Comparison of ENCODE assay signal across 20 cellular contexts in genomic region chr3:25493786-25494185, GRCh38.
A peak's percentile ranks its signal among the peaks of the same experiment; 100 is the strongest.
DNase-seq lines count a peak whose midpoint lies in the region; ATAC-seq, FAIRE-seq and TF ChIP-seq lines count a peak whose summit lies in the region.
"Had no signal": no experiment of that assay in that cellular context is flagged by ENCODE, and none has a peak within 500 bp of the region (broad histone marks: within the 10 kb centered on the region; RNA-seq: fewer than 3 reads in every experiment).

No MANE protein-coding gene starts in this region.

- FAIRE-seq in RCC 7860 (lab: Jason Lieb, UNC), result peak; percentile 11
- FAIRE-seq: keratinocyte, urothelium cell line had no signal

- H3K36me3 Mint-ChIP-seq in activated naive CD4-positive, alpha-beta T cell treated with anti-CD3 and anti-CD28 coated beads for 36 hours (ENCODE audit: low read depth), result peaks cover 2% of the 10 kb centered on the region

- H3K27me3 Mint-ChIP-seq in activated naive CD4-positive, alpha-beta T cell treated with anti-CD3 and anti-CD28 coated beads for 36 hours (ENCODE audit: low read depth), result no peaks in the 10 kb centered on the region

- H3K27ac ChIP-seq in osteoblast (ENCODE audit: low read depth, low read length), result peak overlapping the region; percentile 94
- H3K27ac ChIP-seq: BLaER1 treated with 17β-estradiol and CSF1 and Interleukin-3, amounts not matched to agents 10 nM and 100 nM; spleen had no signal

- peak overlapping the region; percentile 35 for H3K4me2 ChIP-seq in osteoblast (ENCODE audit: insufficient read depth, low read length)
- H3K4me2 ChIP-seq: BLaER1 treated with 17β-estradiol and CSF1 and Interleukin-3, amounts not matched to agents 10 nM and 100 nM had no signal

- TF ChIP-seq CTCF in choroid plexus epithelial cell (conservative IDR thresholded peaks at IDR 0.05; ENCODE audit: low read depth, low read length), result no peak
- peak; percentile 12 for TF ChIP-seq CTCF in osteoblast (IDR thresholded peaks at IDR 0.05; ENCODE audit: extremely low read depth, low read depth, low read length)

- intact Hi-C loops in activated naive CD4-positive, alpha-beta T cell treated with anti-CD3 and anti-CD28 coated beads for 36 hours (cut with micrococcal nuclease), result no loop called here

- H4K20me1 ChIP-seq in osteoblast (ENCODE audit: insufficient read depth, low read length), result no peaks in the 10 kb centered on the region
- H4K20me1 ChIP-seq: BLaER1 treated with 17β-estradiol and CSF1 and Interleukin-3, amounts not matched to agents 10 nM and 100 nM had no signal

- H3K27me3 ChIP-seq in osteoblast (ENCODE audit: insufficient read depth, low read length), result no peaks in the 10 kb centered on the region
- H3K27me3 ChIP-seq: BLaER1 treated with 17β-estradiol and CSF1 and Interleukin-3, amounts not matched to agents 10 nM and 100 nM; spleen had no signal

- H3K9me3 Mint-ChIP-seq in activated naive CD4-positive, alpha-beta T cell treated with anti-CD3 and anti-CD28 coated beads for 36 hours, result peaks cover 30% of the 10 kb centered on the region

- peaks cover 48% of the 10 kb centered on the region for H3K4me1 ChIP-seq in osteoblast (ENCODE audit: insufficient read depth, low read length)
- H3K4me1 ChIP-seq: BLaER1 treated with 17β-estradiol and CSF1 and Interleukin-3, amounts not matched to agents 10 nM and 100 nM; spleen had no signal

- H3K36me3 ChIP-seq in osteoblast (ENCODE audit: insufficient read depth, low read length), result no peaks in the 10 kb centered on the region
- H3K36me3 ChIP-seq: spleen had no signal

- no peaks in the 10 kb centered on the region for H3K79me2 ChIP-seq in osteoblast (ENCODE audit: insufficient read depth, low read length)

- H3K4me3 ChIP-seq in choroid plexus epithelial cell (ENCODE audit: low read depth, low read length), result no peak overlapping the region
- no peak overlapping the region for H3K4me3 ChIP-seq in osteoblast (ENCODE audit: insufficient read depth, low read length)
- H3K4me3 ChIP-seq: BLaER1 treated with 17β-estradiol and CSF1 and Interleukin-3, amounts not matched to agents 10 nM and 100 nM; spleen had no signal

- H3K4me1 Mint-ChIP-seq in activated naive CD4-positive, alpha-beta T cell treated with anti-CD3 and anti-CD28 coated beads for 36 hours (ENCODE audit: low read depth), result no peaks in the 10 kb centered on the region

- no peak overlapping the region for H2AFZ ChIP-seq in osteoblast (ENCODE audit: low read length)

- CTCF ChIA-PET in activated naive CD4-positive, alpha-beta T cell treated with anti-CD3 and anti-CD28 coated beads for 36 hours (lab: Charles Lee), result no interaction called here

- H3K27ac Mint-ChIP-seq in activated naive CD4-positive, alpha-beta T cell treated with anti-CD3 and anti-CD28 coated beads for 36 hours, result no peak overlapping the region

- ATAC-seq in HG03442 (IDR thresholded peaks at IDR 0.05; ENCODE audit: unreplicated experiment) (no peak), GM19467 (IDR thresholded peaks at IDR 0.05; ENCODE audit: unreplicated experiment) (no peak)
- ATAC-seq: Panc1; stimulated activated naive CD8-positive, alpha-beta T cell treated with anti-CD3 and anti-CD28 coated beads, Interleukin-15, Interleukin-2, amounts not matched to agents 100 U/mL and 50 U/mL, for 24 hours had no signal

- H3K4me3 Mint-ChIP-seq in activated naive CD4-positive, alpha-beta T cell treated with anti-CD3 and anti-CD28 coated beads for 36 hours, result no peak overlapping the region

- H3K9me3 ChIP-seq in osteoblast (ENCODE audit: low read depth, low read length), result no peaks in the 10 kb centered on the region

- DNase-seq in EL (peak; percentile 74), RCC 7860 (ENCODE audit: low spot score) (peak; percentile 88), choroid plexus epithelial cell (ENCODE audit: low read depth) (peak; percentile 94), osteoblast (ENCODE audit: insufficient read length, low spot score, missing footprints) (no peak), NCI-H1048 (lab: John Stamatoyannopoulos, UW) (no peak)
- no peak for DNase-seq in activated naive CD4-positive, alpha-beta T cell treated with anti-CD3 and anti-CD28 coated beads for 36 hours
- DNase-seq: activated naive CD4-positive, alpha-beta T cell treated with Interleukin-2 at 50 U/mL for 16 hours; caudate nucleus; DND-41; NCI-H1694 treated with DMSO at 0.1 percent for 48 hours; NCI-H748 treated with DMSO at 0.1 percent for 48 hours; nucleus accumbens; spleen; stimulated activated naive CD8-positive, alpha-beta T cell treated with anti-CD3 and anti-CD28 coated beads, Interleukin-15, Interleukin-2, amounts not matched to agents 100 U/mL and 50 U/mL, for 24 hours had no signal

Comparison
In these comparisons a context has a peak if more than half of its experiments do, and no peak if none do; other contexts are left out.
1. DNase-seq: peak in EL (single experiment), RCC 7860 (single experiment) and choroid plexus epithelial cell (single experiment); none in osteoblast (single experiment), activated naive CD4-positive, alpha-beta T cell treated with anti-CD3 and anti-CD28 coated beads for 36 hours (single experiment) and NCI-H1048 (single experiment).